Comparison of ENCODE assay signal across 19 cellular contexts in genomic region chr4:10529256-10529890, GRCh38.
DNase-seq lines count a peak whose midpoint lies in the region; ATAC-seq and TF ChIP-seq lines count a peak whose summit lies in the region.
"Had no signal": no experiment of that assay in that cellular context is flagged by ENCODE, and none has a peak within 500 bp of the region (broad histone marks: within the 10 kb centered on the region; RNA-seq: fewer than 3 reads in every experiment).

No MANE protein-coding gene starts in this region.

- ATAC-seq in foreskin keratinocyte (peak; percentile 41), sciatic nerve (peak; percentile 62), HG03045 (IDR thresholded peaks at IDR 0.05; ENCODE audit: unreplicated experiment) (no peak)
- ATAC-seq in natural killer cell treated with Interleukin-12 subunit alpha and Interleukin-12 subunit beta and Interleukin-15 and Interleukin-18, amount 100 ng/mL, for 72 hours: no peak
- ATAC-seq: activated T-helper 17 cell treated with anti-CD3 and anti-CD28 coated beads, Interleukin-2, amount 50 U/mL, for 72 hours; stimulated activated naive CD8-positive, alpha-beta T cell treated with anti-CD3 and anti-CD28 coated beads, Interleukin-15, Interleukin-2, amounts not matched to agents 100 U/mL and 50 U/mL, for 24 hours had no signal

- no peak for TF ChIP-seq CTCF in foreskin keratinocyte (conservative IDR thresholded peaks at IDR 0.05)
- no peak for TF ChIP-seq CTCF in uterus (IDR thresholded peaks at IDR 0.05)

- H3K27ac Mint-ChIP-seq in natural killer cell treated with Interleukin-12 subunit alpha and Interleukin-12 subunit beta and Interleukin-15 and Interleukin-18, amount 100 ng/mL, for 72 hours: no peak overlapping the region
- H3K27ac Mint-ChIP-seq: activated T-helper 17 cell treated with anti-CD3 and anti-CD28 coated beads, Interleukin-2, amount 50 U/mL, for 72 hours had no signal

- H3K27ac ChIP-seq in foreskin keratinocyte (no peak overlapping the region), uterus (no peak overlapping the region)
- H3K27ac ChIP-seq: psoas muscle had no signal

- H3K9ac ChIP-seq in adipocyte (ENCODE audit: low read length): no peak overlapping the region

- H3K4me1 Mint-ChIP-seq in natural killer cell treated with Interleukin-12 subunit alpha and Interleukin-12 subunit beta and Interleukin-15 and Interleukin-18, amount 100 ng/mL, for 72 hours (ENCODE audit: low read depth in 2 of 2): no peaks in the 10 kb centered on the region
- H3K4me1 Mint-ChIP-seq: activated T-helper 17 cell treated with anti-CD3 and anti-CD28 coated beads, Interleukin-2, amount 50 U/mL, for 72 hours had no signal

- H3K27me3 Mint-ChIP-seq in natural killer cell treated with Interleukin-12 subunit alpha and Interleukin-12 subunit beta and Interleukin-15 and Interleukin-18, amount 100 ng/mL, for 72 hours: peaks cover 4 to 7% of the 10 kb centered on the region in 2 donors

- H3K4me3 Mint-ChIP-seq in natural killer cell treated with Interleukin-12 subunit alpha and Interleukin-12 subunit beta and Interleukin-15 and Interleukin-18, amount 100 ng/mL, for 72 hours: no peak overlapping the region
- H3K4me3 Mint-ChIP-seq: activated T-helper 17 cell treated with anti-CD3 and anti-CD28 coated beads, Interleukin-2, amount 50 U/mL, for 72 hours; nephron progenitor cell had no signal

- no peak for TF ChIP-seq POLR2A in uterus (IDR thresholded peaks at IDR 0.05)

- H3K36me3 Mint-ChIP-seq in natural killer cell treated with Interleukin-12 subunit alpha and Interleukin-12 subunit beta and Interleukin-15 and Interleukin-18, amount 100 ng/mL, for 72 hours: no peaks in the 10 kb centered on the region

- H3K4me3 ChIP-seq in adipocyte (ENCODE audit: low read length) (no peak overlapping the region), uterus (no peak overlapping the region)
- H3K4me3 ChIP-seq: HAP-1, psoas muscle had no signal

- peak; percentile 36 for DNase-seq in HT1080 (ENCODE audit: low read depth)
- DNase-seq in adipocyte (ENCODE audit: low read depth): peak; percentile 2
- peak in 1 of 2 donors; percentile 42 for DNase-seq in foreskin keratinocyte
- DNase-seq in sciatic nerve (ENCODE audit: low spot score): no peak
- no peak for DNase-seq in uterus
- no peak for DNase-seq in iPS-NIHi11 (ENCODE audit: low spot score)
- no peak for DNase-seq in natural killer cell treated with Interleukin-12 subunit alpha and Interleukin-12 subunit beta and Interleukin-15 and Interleukin-18, amount 100 ng/mL, for 72 hours (ENCODE audit: low spot score)
- DNase-seq: amygdala; mesenchymal stem cell; NCI-H2081; NCI-H510A treated with DMSO at 0.1 percent for 48 hours; nephron progenitor cell; psoas muscle; SHP77; stimulated activated naive CD8-positive, alpha-beta T cell treated with anti-CD3 and anti-CD28 coated beads, Interleukin-15, Interleukin-2, amounts not matched to agents 100 U/mL and 50 U/mL, for 24 hours; T-helper 2 cell had no signal

- no peaks in the 10 kb centered on the region for H3K36me3 ChIP-seq in adipocyte (ENCODE audit: control insufficient read depth, insufficient read depth, low read length, severe bottlenecking)
- H3K36me3 ChIP-seq in uterus: no peaks in the 10 kb centered on the region
- H3K36me3 ChIP-seq: HAP-1 had no signal

- intact Hi-C loops in sciatic nerve (cut with DNase I): no loop called here
- intact Hi-C loops in uterus (cut with DNase I; ENCODE audit: low total_unique reads): no loop called here

- no peaks in the 10 kb centered on the region for H3K9me3 Mint-ChIP-seq in natural killer cell treated with Interleukin-12 subunit alpha and Interleukin-12 subunit beta and Interleukin-15 and Interleukin-18, amount 100 ng/mL, for 72 hours
- H3K9me3 Mint-ChIP-seq: activated T-helper 17 cell treated with anti-CD3 and anti-CD28 coated beads, Interleukin-2, amount 50 U/mL, for 72 hours; nephron progenitor cell had no signal

- H3K9me3 ChIP-seq in adipocyte (ENCODE audit: control insufficient read depth, low read length) (no peaks in the 10 kb centered on the region), uterus (no peaks in the 10 kb centered on the region)
- H3K9me3 ChIP-seq: HAP-1, psoas muscle had no signal

- H3K4me1 ChIP-seq in adipocyte (ENCODE audit: control insufficient read depth, insufficient read depth, low read length) (peaks cover 21% of the 10 kb centered on the region), foreskin keratinocyte (peaks cover 15% of the 10 kb centered on the region), uterus (no peaks in the 10 kb centered on the region)
- H3K4me1 ChIP-seq: HAP-1, psoas muscle had no signal

- H3K27me3 ChIP-seq in adipocyte (replicated peaks; ENCODE audit: control insufficient read depth, insufficient read depth, low read length) (no peaks in the 10 kb centered on the region), foreskin keratinocyte (no peaks in the 10 kb centered on the region), uterus (no peaks in the 10 kb centered on the region)

Comparison
In these comparisons a context has a peak if more than half of its experiments do, and no peak if none do; other contexts are left out.
1. DNase-seq: peak in HT1080 (single experiment) and adipocyte (single experiment); none in sciatic nerve (single experiment), uterus (0 of 2), iPS-NIHi11 (single experiment) and natural killer cell treated with Interleukin-12 subunit alpha and Interleukin-12 subunit beta and Interleukin-15 and Interleukin-18, amount 100 ng/mL, for 72 hours (single experiment).
2. ATAC-seq: peak in foreskin keratinocyte (single experiment) and sciatic nerve (single experiment); none in HG03045 (single experiment) and natural killer cell treated with Interleukin-12 subunit alpha and Interleukin-12 subunit beta and Interleukin-15 and Interleukin-18, amount 100 ng/mL, for 72 hours (0 of 2).